22 cellular contexts compared by ENCODE assay signal in genomic region chr2:8416172-8416571, GRCh38.
"Had no signal": no experiment of that assay in that cellular context is flagged by ENCODE, and none has a peak within 500 bp of the region (broad histone marks: within the 10 kb centered on the region; RNA-seq: fewer than 3 reads in every experiment).

No MANE protein-coding gene starts in this region.

- DNase-seq: activated CD4-positive, alpha-beta memory T cell treated with anti-CD3 and anti-CD28 coated beads for 36 hours; activated CD4-positive, alpha-beta T cell treated with anti-CD3 and anti-CD28 coated beads, Interleukin-2, amount 10 ng/mL, durations not matched to agents 7 days and 5 days; activated CD4-positive, CD25-positive, alpha-beta regulatory T cell; activated gamma-delta T cell treated with Interleukin-2 at 50 U/mL for 16 hours; activated naive CD4-positive, alpha-beta T cell treated with anti-CD3 and anti-CD28 coated beads, Interleukin-2, amount 10 ng/mL, durations not matched to agents 7 days and 5 days; activated naive CD8-positive, alpha-beta T cell treated with anti-CD3 and anti-CD28 coated beads for 36 hours; activated T-cell treated with anti-CD3 and anti-CD28 coated beads for 4 hours; anterior cingulate cortex; NCI-H1092; NCI-H1417; NCI-H1930; NCI-H2107; NCI-H345; NCI-H510A; NCI-H526 treated with DMSO at 0.1 percent for 48 hours; NCI-H82; T-cell had no signal

- H3K9me3 Mint-ChIP-seq: activated CD4-positive, alpha-beta memory T cell treated with anti-CD3 and anti-CD28 coated beads for 36 hours; activated naive CD4-positive, alpha-beta T cell treated with anti-CD3 and anti-CD28 coated beads, Interleukin-2, amount 10 ng/mL, durations not matched to agents 7 days and 5 days; activated naive CD8-positive, alpha-beta T cell treated with anti-CD3 and anti-CD28 coated beads for 36 hours; activated T-helper 17 cell treated with anti-CD3 and anti-CD28 coated beads, Interleukin-2, amount 50 U/mL, for 72 hours; T-cell had no signal

- H3K27ac ChIP-seq: KMS-11, SK-N-MC, VCaP had no signal

- H3K4me3 Mint-ChIP-seq: activated CD4-positive, alpha-beta memory T cell treated with anti-CD3 and anti-CD28 coated beads for 36 hours; activated CD4-positive, alpha-beta T cell treated with anti-CD3 and anti-CD28 coated beads, Interleukin-2, amount 10 ng/mL, durations not matched to agents 7 days and 5 days; activated naive CD4-positive, alpha-beta T cell treated with anti-CD3 and anti-CD28 coated beads, Interleukin-2, amount 10 ng/mL, durations not matched to agents 7 days and 5 days; activated naive CD8-positive, alpha-beta T cell treated with anti-CD3 and anti-CD28 coated beads for 36 hours; activated T-helper 17 cell treated with anti-CD3 and anti-CD28 coated beads, Interleukin-2, amount 50 U/mL, for 72 hours; T-cell had no signal

- H3K36me3 Mint-ChIP-seq: activated CD4-positive, alpha-beta memory T cell treated with anti-CD3 and anti-CD28 coated beads for 36 hours; activated naive CD8-positive, alpha-beta T cell treated with anti-CD3 and anti-CD28 coated beads for 36 hours had no signal

- ATAC-seq: activated T-helper 17 cell treated with anti-CD3 and anti-CD28 coated beads, Interleukin-2, amount 50 U/mL, for 72 hours; Right ventricle myocardium inferior; T-cell had no signal

- H3K4me1 Mint-ChIP-seq: activated CD4-positive, alpha-beta T cell treated with anti-CD3 and anti-CD28 coated beads, Interleukin-2, amount 10 ng/mL, durations not matched to agents 7 days and 5 days; activated naive CD4-positive, alpha-beta T cell treated with anti-CD3 and anti-CD28 coated beads, Interleukin-2, amount 10 ng/mL, durations not matched to agents 7 days and 5 days; activated naive CD8-positive, alpha-beta T cell treated with anti-CD3 and anti-CD28 coated beads for 36 hours; T-cell had no signal

- H3K4me3 ChIP-seq: SK-N-MC had no signal

- H3K27me3 Mint-ChIP-seq: activated CD4-positive, alpha-beta memory T cell treated with anti-CD3 and anti-CD28 coated beads for 36 hours; activated T-helper 17 cell treated with anti-CD3 and anti-CD28 coated beads, Interleukin-2, amount 50 U/mL, for 72 hours had no signal

- H3K27ac Mint-ChIP-seq: activated CD4-positive, alpha-beta memory T cell treated with anti-CD3 and anti-CD28 coated beads for 36 hours; activated CD4-positive, alpha-beta T cell treated with anti-CD3 and anti-CD28 coated beads, Interleukin-2, amount 10 ng/mL, durations not matched to agents 7 days and 5 days; activated naive CD4-positive, alpha-beta T cell treated with anti-CD3 and anti-CD28 coated beads, Interleukin-2, amount 10 ng/mL, durations not matched to agents 7 days and 5 days; activated naive CD8-positive, alpha-beta T cell treated with anti-CD3 and anti-CD28 coated beads for 36 hours; T-cell had no signal
